ENCODE assay signal across 10 cellular contexts in genomic region chr4:87044511-87045369, GRCh38.
DNase-seq lines count a peak whose midpoint lies in the region; ATAC-seq, FAIRE-seq and TF ChIP-seq lines count a peak whose summit lies in the region.
"Had no signal": no experiment of that assay in that cellular context is flagged by ENCODE, and none has a peak within 500 bp of the region (broad histone marks: within the 10 kb centered on the region; RNA-seq: fewer than 3 reads in every experiment).

No MANE protein-coding gene starts in this region.

- H3K9ac ChIP-seq in endothelial cell of umbilical vein (replicated peaks; ENCODE audit: extremely low read depth, insufficient read depth, low read length) = peak overlapping the region; percentile 74

- DNase-seq in NCI-H226 (peak; percentile 68), endothelial cell of umbilical vein (ENCODE audit: low read depth, low spot score) (peak; percentile 83), lung (ENCODE audit: low spot score) (no peak), substantia nigra (lab: John Stamatoyannopoulos, UW) (no peak), SHP77 (lab: John Stamatoyannopoulos, UW) (no peak), activated gamma-delta T cell (lab: John Stamatoyannopoulos, UW) (no peak), NCI-H2107 treated with DMSO at 0.1 percent for 48 hours (lab: John Stamatoyannopoulos, UW; ENCODE audit: unreplicated experiment) (no peak)
- no peak for DNase-seq in activated CD4-positive, alpha-beta T cell treated with anti-CD3 and anti-CD28 coated beads, Interleukin-2, amount 50 U/mL, for 1 hour
- DNase-seq: DND-41, NCI-H345 had no signal

- peak overlapping the region in 1 of 3 experiments; percentile 63 for H3K4me3 ChIP-seq in endothelial cell of umbilical vein (replicated peaks in 1 of 3; ENCODE audit: insufficient read depth in 1 of 3, low read depth in 1 of 3, low read length in 3 of 3)
- H3K4me3 ChIP-seq in lung = no peak overlapping the region

- FAIRE-seq in endothelial cell of umbilical vein (lab: Jason Lieb, UNC) = peak; percentile 85

- peaks cover 54% of the 10 kb centered on the region for H3K79me2 ChIP-seq in endothelial cell of umbilical vein (ENCODE audit: control insufficient read depth, insufficient read depth, low read length)

- no peaks in the 10 kb centered on the region for H3K9me1 ChIP-seq in endothelial cell of umbilical vein (replicated peaks; ENCODE audit: control insufficient read depth, extremely low read depth, insufficient read depth, low read length)

- TF ChIP-seq CTCF in endothelial cell of umbilical vein (IDR thresholded peaks at IDR 0.05; ENCODE audit: extremely low read depth in 1 of 2, insufficient read depth in 1 of 2, low read depth in 1 of 2, low read length in 2 of 2) (no peak), lung (IDR thresholded peaks at IDR 0.05; ENCODE audit: control extremely low read depth, extremely low read depth) (no peak)

- ATAC-seq in lung (ENCODE audit: insufficient read depth, low FRiP score) = no peak

- no peaks in the 10 kb centered on the region for H3K27me3 ChIP-seq in endothelial cell of umbilical vein (ENCODE audit: control insufficient read depth in 2 of 2, insufficient read depth in 2 of 2, low read length in 2 of 2)
- H3K27me3 ChIP-seq in lung (ENCODE audit: control insufficient read depth, insufficient read depth) = no peaks in the 10 kb centered on the region

- no peak overlapping the region for H2AFZ ChIP-seq in endothelial cell of umbilical vein (ENCODE audit: low read depth, low read length)

- H3K9me3 ChIP-seq in endothelial cell of umbilical vein (replicated peaks; ENCODE audit: control insufficient read depth, insufficient read depth, low read length) (no peaks in the 10 kb centered on the region), lung (ENCODE audit: control insufficient read depth in 2 of 2, insufficient read depth in 1 of 2, low read length in 1 of 2) (no peaks in the 10 kb centered on the region)

- no TSS peak for BruUV-seq in endothelial cell of umbilical vein (replicated peaks; lab: Mats Ljungman, UMichigan)

- H4K20me1 ChIP-seq in endothelial cell of umbilical vein (replicated peaks; ENCODE audit: control insufficient read depth, extremely low read depth, insufficient read depth, low read length) = no peaks in the 10 kb centered on the region

- H3K36me3 ChIP-seq in endothelial cell of umbilical vein (ENCODE audit: control insufficient read depth in 2 of 2, extremely low read depth in 1 of 2, insufficient read depth in 2 of 2, low read length in 2 of 2) (peaks cover 6 to 10% of the 10 kb centered on the region in 2 experiments), lung (ENCODE audit: control insufficient read depth in 2 of 2, insufficient read depth in 2 of 2, low read length in 2 of 2) (peaks cover 9 to 11% of the 10 kb centered on the region in 2 donors)

- H3K4me2 ChIP-seq in endothelial cell of umbilical vein (ENCODE audit: insufficient read depth, low read length) = peak overlapping the region; percentile 91

- WGBS in lung, 2 donors = 21 to 33% methylated on average over 7 of the region's 7 CpGs

- POLR2A ChIA-PET in endothelial cell of umbilical vein (lab: Charles Lee) = no interaction called here

- intact Hi-C loops in endothelial cell of umbilical vein (cut with micrococcal nuclease) = loop anchor here (1.0 kb wide), 2 partner anchors 11 to 35 kb away; no protein-coding TSS in a partner anchor

- peak overlapping the region; percentile 66 for H3K27ac ChIP-seq in endothelial cell of umbilical vein (ENCODE audit: insufficient read depth, low read depth, low read length)
- H3K27ac ChIP-seq in lung (ENCODE audit: low read depth in 1 of 2, low read length in 1 of 2) = peak overlapping the region; percentile 66 to 77
- H3K27ac ChIP-seq in substantia nigra (ENCODE audit: low read depth, low read length, poor library complexity, severe bottlenecking) = peak overlapping the region; percentile 52

- CTCF ChIA-PET in endothelial cell of umbilical vein (lab: Charles Lee) = interaction anchor here (1.2 kb wide), 2 partner anchors 10 to 12 kb away, joined by 4 read pairs; no protein-coding TSS in a partner anchor

- dilution Hi-C loops in endothelial cell of umbilical vein (cut with MboI; ENCODE audit: extremely low pct_ligation_motif_present, low sequenced_read_pairs) = no loop called here

- TF ChIP-seq POLR2A in endothelial cell of umbilical vein (IDR thresholded peaks at IDR 0.05; ENCODE audit: low read depth, low read length) = no peak

- peaks cover 35% of the 10 kb centered on the region for H3K4me1 ChIP-seq in endothelial cell of umbilical vein (ENCODE audit: control insufficient read depth, extremely low read depth, insufficient read depth, low read length)
- H3K4me1 ChIP-seq in lung (ENCODE audit: control insufficient read depth in 2 of 2, insufficient read depth in 2 of 2, low read length in 2 of 2) = peaks cover 18 to 48% of the 10 kb centered on the region in 2 donors

TF ChIP-seq in endothelial cell of umbilical vein, 7 proteins besides CTCF, POLR2A, EP300 and RAD21:
- TF ChIP-seq EZH2 (IDR thresholded peaks at IDR 0.05; ENCODE audit: borderline replicate concordance, low read depth, low read length, severe bottlenecking) = no peak
- TF ChIP-seq JUN (IDR thresholded peaks at IDR 0.05; ENCODE audit: borderline replicate concordance, insufficient read depth, insufficient read length, low read depth) = no peak
- TF ChIP-seq FOS (IDR thresholded peaks at IDR 0.05; ENCODE audit: borderline replicate concordance, insufficient read depth, low read length) = no peak
- TF ChIP-seq GATA2 (IDR thresholded peaks at IDR 0.05; ENCODE audit: insufficient read depth, insufficient read length, low read depth, low read length) = no peak
- TF ChIP-seq POLR2AphosphoS5 (IDR thresholded peaks at IDR 0.05; ENCODE audit: insufficient read depth, low read depth, low read length) = no peak
- TF ChIP-seq MYC (IDR thresholded peaks at IDR 0.05; ENCODE audit: low read depth, low read length) = no peak
- TF ChIP-seq, protein P1, sequence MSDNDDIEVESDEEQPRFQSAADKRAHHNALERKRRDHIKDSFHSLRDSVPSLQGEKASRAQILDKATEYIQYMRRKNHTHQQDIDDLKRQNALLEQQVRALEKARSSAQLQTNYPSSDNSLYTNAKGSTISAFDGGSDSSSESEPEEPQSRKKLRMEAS (IDR thresholded peaks at IDR 0.05; ENCODE audit: insufficient read depth, insufficient read length) = no peak

Comparison
In these comparisons a context has a peak if more than half of its experiments do, and no peak if none do; other contexts are left out.
1. DNase-seq: peak in NCI-H226 (single experiment) and endothelial cell of umbilical vein (single experiment); none in lung (single experiment), substantia nigra (0 of 49), SHP77 (0 of 2), activated gamma-delta T cell (single experiment), activated CD4-positive, alpha-beta T cell treated with anti-CD3 and anti-CD28 coated beads, Interleukin-2, amount 50 U/mL, for 1 hour (single experiment) and NCI-H2107 treated with DMSO at 0.1 percent for 48 hours (single experiment).
2. Peak in every context shown above with its lines, with median percentiles within 50 percentile points of each other: H3K27ac ChIP-seq.